ENCODE assay signal across 4 cellular contexts in the genomic region with DNA sequence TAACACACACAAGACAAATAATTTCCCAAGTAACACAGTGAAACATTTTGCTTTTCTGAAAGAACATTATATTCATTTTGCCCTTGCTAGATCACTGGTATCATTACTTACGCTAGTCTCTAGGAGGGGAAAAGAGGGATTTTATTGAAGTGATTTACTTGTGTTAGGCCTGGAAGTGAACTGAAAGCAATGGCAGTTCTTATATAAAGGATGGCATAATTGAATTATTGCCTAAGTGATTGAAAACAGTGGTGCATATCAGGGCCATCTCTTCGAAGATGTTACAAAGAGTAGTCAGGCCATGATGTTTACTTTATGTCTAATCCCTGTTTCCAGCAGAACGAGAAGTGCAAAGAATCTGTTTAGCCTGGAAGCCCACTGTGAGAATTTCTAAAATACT. TPM values are rescaled to one million over a fixed set of nuclear protein-coding genes. Genes with fewer than 3 reads are reported as not detected.
"Had no signal": no experiment of that assay in that cellular context is flagged by ENCODE, and none has a peak within 500 bp of the region (broad histone marks: within the 10 kb centered on the region; RNA-seq: fewer than 3 reads in every experiment).

No MANE protein-coding gene starts in this region.

RNA-seq across cellular contexts. Expression of a gene that starts 38.8 kb away (rescaled TPM):
- total RNA-seq: LHCN-M2, MCF 10A, NCI-H460, Peyer's patch had no signal
